1 cellular context compared by ENCODE assay signal in the genomic region with DNA sequence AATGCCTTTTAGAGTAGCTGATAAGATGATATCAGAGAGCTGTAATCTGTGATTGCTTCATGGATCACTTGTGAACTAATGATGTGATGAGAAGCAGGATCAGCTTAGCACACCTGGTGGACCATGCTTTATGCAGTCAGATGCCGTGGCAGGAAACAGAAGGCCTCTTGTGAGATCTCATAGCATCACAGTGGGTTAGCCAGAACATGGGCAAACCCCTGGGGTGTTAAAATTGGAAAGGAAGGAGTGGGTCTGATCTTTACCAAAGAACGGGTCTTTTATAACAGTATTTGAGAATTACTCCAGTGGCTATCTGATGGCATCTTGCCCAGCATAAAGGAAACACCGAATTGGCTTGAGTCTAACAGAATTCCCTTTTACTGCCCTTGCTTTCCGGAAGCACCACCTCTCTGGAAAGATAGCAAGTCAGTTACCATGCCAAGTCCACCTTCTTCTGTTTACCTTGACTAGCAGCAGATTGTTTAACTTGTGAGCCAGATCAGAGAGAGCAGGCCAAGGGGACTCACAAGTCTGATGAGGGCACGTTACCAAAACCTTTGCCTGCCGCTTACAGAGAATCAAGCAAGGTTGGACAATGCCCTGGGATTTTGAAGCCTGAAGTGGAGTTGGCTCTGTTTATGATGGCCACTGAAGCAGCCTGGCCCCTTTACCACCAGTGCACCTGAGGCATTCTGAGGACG.
A peak's percentile ranks its signal among the peaks of the same experiment; 100 is the strongest.
TF ChIP-seq lines count a peak whose summit lies in the region.

No MANE protein-coding gene starts in this region.

TF ChIP-seq in HepG2, 621 proteins besides CTCF, POLR2A, EP300 and RAD21 (continued from another document and continues in another):
- TF ChIP-seq, protein P1, sequence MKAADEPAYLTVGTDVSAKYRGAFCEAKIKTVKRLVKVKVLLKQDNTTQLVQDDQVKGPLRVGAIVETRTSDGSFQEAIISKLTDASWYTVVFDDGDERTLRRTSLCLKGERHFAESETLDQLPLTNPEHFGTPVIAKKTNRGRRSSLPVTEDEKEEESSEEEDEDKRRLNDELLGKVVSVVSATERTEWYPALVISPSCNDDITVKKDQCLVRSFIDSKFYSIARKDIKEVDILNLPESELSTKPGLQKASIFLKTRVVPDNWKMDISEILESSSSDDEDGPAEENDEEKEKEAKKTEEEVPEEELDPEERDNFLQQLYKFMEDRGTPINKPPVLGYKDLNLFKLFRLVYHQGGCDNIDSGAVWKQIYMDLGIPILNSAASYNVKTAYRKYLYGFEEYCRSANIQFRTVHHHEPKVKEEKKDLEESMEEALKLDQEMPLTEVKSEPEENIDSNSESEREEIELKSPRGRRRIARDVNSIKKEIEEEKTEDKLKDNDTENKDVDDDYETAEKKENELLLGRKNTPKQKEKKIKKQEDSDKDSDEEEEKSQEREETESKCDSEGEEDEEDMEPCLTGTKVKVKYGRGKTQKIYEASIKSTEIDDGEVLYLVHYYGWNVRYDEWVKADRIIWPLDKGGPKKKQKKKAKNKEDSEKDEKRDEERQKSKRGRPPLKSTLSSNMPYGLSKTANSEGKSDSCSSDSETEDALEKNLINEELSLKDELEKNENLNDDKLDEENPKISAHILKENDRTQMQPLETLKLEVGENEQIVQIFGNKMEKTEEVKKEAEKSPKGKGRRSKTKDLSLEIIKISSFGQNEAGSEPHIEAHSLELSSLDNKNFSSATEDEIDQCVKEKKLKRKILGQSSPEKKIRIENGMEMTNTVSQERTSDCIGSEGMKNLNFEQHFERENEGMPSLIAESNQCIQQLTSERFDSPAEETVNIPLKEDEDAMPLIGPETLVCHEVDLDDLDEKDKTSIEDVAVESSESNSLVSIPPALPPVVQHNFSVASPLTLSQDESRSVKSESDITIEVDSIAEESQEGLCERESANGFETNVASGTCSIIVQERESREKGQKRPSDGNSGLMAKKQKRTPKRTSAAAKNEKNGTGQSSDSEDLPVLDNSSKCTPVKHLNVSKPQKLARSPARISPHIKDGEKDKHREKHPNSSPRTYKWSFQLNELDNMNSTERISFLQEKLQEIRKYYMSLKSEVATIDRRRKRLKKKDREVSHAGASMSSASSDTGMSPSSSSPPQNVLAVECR (CRISPR knock-in tag; IDR thresholded peaks at IDR 0.05; ENCODE audit: borderline replicate concordance), result peak; percentile 46; the same call in 1 of the 2 replicates
- TF ChIP-seq RBAK (CRISPR knock-in tag; IDR thresholded peaks at IDR 0.05), result no peak
- no peak for TF ChIP-seq PHF8 (CRISPR knock-in tag; IDR thresholded peaks at IDR 0.05)
- no peak for TF ChIP-seq EED (CRISPR knock-in tag; IDR thresholded peaks at IDR 0.05)
- no peak for TF ChIP-seq HBP1 (CRISPR knock-in tag; IDR thresholded peaks at IDR 0.05; ENCODE audit: low read depth)
- peak; percentile 59 for TF ChIP-seq HNF4A (CRISPR knock-in tag; IDR thresholded peaks at IDR 0.05)
- no peak for TF ChIP-seq BORCS8-MEF2B (CRISPR knock-in tag; IDR thresholded peaks at IDR 0.05)
- no peak for TF ChIP-seq ZC3H13 (CRISPR knock-in tag; IDR thresholded peaks at IDR 0.05)
- TF ChIP-seq JARID2 (CRISPR knock-in tag; IDR thresholded peaks at IDR 0.05; ENCODE audit: insufficient replicate concordance), result no peak
- TF ChIP-seq ZNF512 (CRISPR knock-in tag; IDR thresholded peaks at IDR 0.05), result no peak
- no peak for TF ChIP-seq ZBTB38 (CRISPR knock-in tag; IDR thresholded peaks at IDR 0.05)
- TF ChIP-seq, protein P2, sequence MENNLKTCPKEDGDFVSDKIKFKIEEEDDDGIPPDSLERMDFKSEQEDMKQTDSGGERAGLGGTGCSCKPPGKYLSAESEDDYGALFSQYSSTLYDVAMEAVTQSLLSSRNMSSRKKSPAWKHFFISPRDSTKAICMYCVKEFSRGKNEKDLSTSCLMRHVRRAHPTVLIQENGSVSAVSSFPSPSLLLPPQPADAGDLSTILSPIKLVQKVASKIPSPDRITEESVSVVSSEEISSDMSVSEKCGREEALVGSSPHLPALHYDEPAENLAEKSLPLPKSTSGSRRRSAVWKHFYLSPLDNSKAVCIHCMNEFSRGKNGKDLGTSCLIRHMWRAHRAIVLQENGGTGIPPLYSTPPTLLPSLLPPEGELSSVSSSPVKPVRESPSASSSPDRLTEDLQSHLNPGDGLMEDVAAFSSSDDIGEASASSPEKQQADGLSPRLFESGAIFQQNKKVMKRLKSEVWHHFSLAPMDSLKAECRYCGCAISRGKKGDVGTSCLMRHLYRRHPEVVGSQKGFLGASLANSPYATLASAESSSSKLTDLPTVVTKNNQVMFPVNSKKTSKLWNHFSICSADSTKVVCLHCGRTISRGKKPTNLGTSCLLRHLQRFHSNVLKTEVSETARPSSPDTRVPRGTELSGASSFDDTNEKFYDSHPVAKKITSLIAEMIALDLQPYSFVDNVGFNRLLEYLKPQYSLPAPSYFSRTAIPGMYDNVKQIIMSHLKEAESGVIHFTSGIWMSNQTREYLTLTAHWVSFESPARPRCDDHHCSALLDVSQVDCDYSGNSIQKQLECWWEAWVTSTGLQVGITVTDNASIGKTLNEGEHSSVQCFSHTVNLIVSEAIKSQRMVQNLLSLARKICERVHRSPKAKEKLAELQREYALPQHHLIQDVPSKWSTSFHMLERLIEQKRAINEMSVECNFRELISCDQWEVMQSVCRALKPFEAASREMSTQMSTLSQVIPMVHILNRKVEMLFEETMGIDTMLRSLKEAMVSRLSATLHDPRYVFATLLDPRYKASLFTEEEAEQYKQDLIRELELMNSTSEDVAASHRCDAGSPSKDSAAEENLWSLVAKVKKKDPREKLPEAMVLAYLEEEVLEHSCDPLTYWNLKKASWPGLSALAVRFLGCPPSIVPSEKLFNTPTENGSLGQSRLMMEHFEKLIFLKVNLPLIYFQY (CRISPR knock-in tag; IDR thresholded peaks at IDR 0.05; ENCODE audit: borderline replicate concordance), result no peak
- TF ChIP-seq HNRNPH1 (optimal IDR thresholded peaks at IDR 0.05; ENCODE audit: low read depth, low read length), result no peak
- no peak for TF ChIP-seq LCORL (IDR thresholded peaks at IDR 0.05)
- peak; percentile 83 for TF ChIP-seq LCORL (CRISPR knock-in tag; IDR thresholded peaks at IDR 0.05)
- TF ChIP-seq BATF2 (CRISPR knock-in tag; IDR thresholded peaks at IDR 0.05), result no peak
- no peak for TF ChIP-seq MXD4 (CRISPR knock-in tag; IDR thresholded peaks at IDR 0.05)
- no peak for TF ChIP-seq ZHX2 (IDR thresholded peaks at IDR 0.05; ENCODE audit: low read depth)
- TF ChIP-seq ZHX2 (CRISPR knock-in tag; IDR thresholded peaks at IDR 0.05; ENCODE audit: borderline replicate concordance), result no peak
- TF ChIP-seq ZNF331 (CRISPR knock-in tag; IDR thresholded peaks at IDR 0.05), result no peak
- TF ChIP-seq, protein P3, sequence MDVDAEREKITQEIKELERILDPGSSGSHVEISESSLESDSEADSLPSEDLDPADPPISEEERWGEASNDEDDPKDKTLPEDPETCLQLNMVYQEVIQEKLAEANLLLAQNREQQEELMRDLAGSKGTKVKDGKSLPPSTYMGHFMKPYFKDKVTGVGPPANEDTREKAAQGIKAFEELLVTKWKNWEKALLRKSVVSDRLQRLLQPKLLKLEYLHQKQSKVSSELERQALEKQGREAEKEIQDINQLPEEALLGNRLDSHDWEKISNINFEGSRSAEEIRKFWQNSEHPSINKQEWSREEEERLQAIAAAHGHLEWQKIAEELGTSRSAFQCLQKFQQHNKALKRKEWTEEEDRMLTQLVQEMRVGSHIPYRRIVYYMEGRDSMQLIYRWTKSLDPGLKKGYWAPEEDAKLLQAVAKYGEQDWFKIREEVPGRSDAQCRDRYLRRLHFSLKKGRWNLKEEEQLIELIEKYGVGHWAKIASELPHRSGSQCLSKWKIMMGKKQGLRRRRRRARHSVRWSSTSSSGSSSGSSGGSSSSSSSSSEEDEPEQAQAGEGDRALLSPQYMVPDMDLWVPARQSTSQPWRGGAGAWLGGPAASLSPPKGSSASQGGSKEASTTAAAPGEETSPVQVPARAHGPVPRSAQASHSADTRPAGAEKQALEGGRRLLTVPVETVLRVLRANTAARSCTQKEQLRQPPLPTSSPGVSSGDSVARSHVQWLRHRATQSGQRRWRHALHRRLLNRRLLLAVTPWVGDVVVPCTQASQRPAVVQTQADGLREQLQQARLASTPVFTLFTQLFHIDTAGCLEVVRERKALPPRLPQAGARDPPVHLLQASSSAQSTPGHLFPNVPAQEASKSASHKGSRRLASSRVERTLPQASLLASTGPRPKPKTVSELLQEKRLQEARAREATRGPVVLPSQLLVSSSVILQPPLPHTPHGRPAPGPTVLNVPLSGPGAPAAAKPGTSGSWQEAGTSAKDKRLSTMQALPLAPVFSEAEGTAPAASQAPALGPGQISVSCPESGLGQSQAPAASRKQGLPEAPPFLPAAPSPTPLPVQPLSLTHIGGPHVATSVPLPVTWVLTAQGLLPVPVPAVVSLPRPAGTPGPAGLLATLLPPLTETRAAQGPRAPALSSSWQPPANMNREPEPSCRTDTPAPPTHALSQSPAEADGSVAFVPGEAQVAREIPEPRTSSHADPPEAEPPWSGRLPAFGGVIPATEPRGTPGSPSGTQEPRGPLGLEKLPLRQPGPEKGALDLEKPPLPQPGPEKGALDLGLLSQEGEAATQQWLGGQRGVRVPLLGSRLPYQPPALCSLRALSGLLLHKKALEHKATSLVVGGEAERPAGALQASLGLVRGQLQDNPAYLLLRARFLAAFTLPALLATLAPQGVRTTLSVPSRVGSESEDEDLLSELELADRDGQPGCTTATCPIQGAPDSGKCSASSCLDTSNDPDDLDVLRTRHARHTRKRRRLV (CRISPR knock-in tag; IDR thresholded peaks at IDR 0.05), result no peak
- no peak for TF ChIP-seq LBX2 (CRISPR knock-in tag; IDR thresholded peaks at IDR 0.05; ENCODE audit: borderline replicate concordance)
- no peak for TF ChIP-seq IKZF1 (IDR thresholded peaks at IDR 0.05)
- no peak for TF ChIP-seq PHF20 (CRISPR knock-in tag; IDR thresholded peaks at IDR 0.05)
